Comparison of ENCODE assay signal across 11 cellular contexts in genomic region chr13:99323488-99323887, GRCh38. TPM values are rescaled to one million over a fixed set of nuclear protein-coding genes. Genes with fewer than 3 reads are reported as not detected.
DNase-seq lines count a peak whose midpoint lies in the region; ATAC-seq and TF ChIP-seq lines count a peak whose summit lies in the region.
"Had no signal": no experiment of that assay in that cellular context is flagged by ENCODE, and none has a peak within 500 bp of the region (broad histone marks: within the 10 kb centered on the region; RNA-seq: fewer than 3 reads in every experiment).

No MANE protein-coding gene starts in this region.

- intact Hi-C loops in OCI-LY7 (cut with micrococcal nuclease; ENCODE audit: unreplicated experiment), result no loop called here

- H3K79me2 ChIP-seq in OCI-LY7 (ENCODE audit: insufficient read depth, low read depth, low read length), result no peaks in the 10 kb centered on the region

- H3K4me2 ChIP-seq in OCI-LY7 (ENCODE audit: low read length), result peak overlapping the region; percentile 20; the same call in 1 of the 2 replicates

- H3K27ac Mint-ChIP-seq in activated T-cell treated with anti-CD3 and anti-CD28 coated beads, Interleukin-2, amount 50 U/mL, for 24 hours, result peak overlapping the region; percentile 98
- H3K27ac Mint-ChIP-seq in central memory CD8-positive, alpha-beta T cell (ENCODE audit: low read depth), result peak overlapping the region; percentile 82
- peak overlapping the region; percentile 92 for H3K27ac Mint-ChIP-seq in stimulated activated memory B cell treated with anti-CD40 and anti-IgM and Interleukin-4, amounts not matched to agents 10 μg/mL and 1 μg/mL and 100 μg/mL, for 72 hours
- H3K27ac Mint-ChIP-seq: type B pancreatic cell had no signal

- no peaks in the 10 kb centered on the region for H3K9me3 ChIP-seq in OCI-LY7 (ENCODE audit: low read length)
- H3K9me3 ChIP-seq: right atrium auricular region had no signal

- no peak for ATAC-seq in central memory CD8-positive, alpha-beta T cell (replicated peaks; ENCODE audit: extremely low read depth, poor library complexity, severe bottlenecking)
- ATAC-seq in stimulated activated memory B cell treated with anti-CD40 and anti-IgM and Interleukin-4, amounts not matched to agents 10 μg/mL and 1 μg/mL and 100 μg/mL, for 72 hours, result no peak
- no peak for ATAC-seq in HG03159 (IDR thresholded peaks at IDR 0.05; ENCODE audit: unreplicated experiment)

- peaks cover 66% of the 10 kb centered on the region for H3K36me3 Mint-ChIP-seq in activated T-cell treated with anti-CD3 and anti-CD28 coated beads, Interleukin-2, amount 50 U/mL, for 24 hours (ENCODE audit: low read depth)
- H3K36me3 Mint-ChIP-seq in central memory CD8-positive, alpha-beta T cell (ENCODE audit: insufficient read depth), result peaks cover 23% of the 10 kb centered on the region
- H3K36me3 Mint-ChIP-seq in stimulated activated memory B cell treated with anti-CD40 and anti-IgM and Interleukin-4, amounts not matched to agents 10 μg/mL and 1 μg/mL and 100 μg/mL, for 72 hours, result peaks cover 32% of the 10 kb centered on the region

- no TSS peak for BruUV-seq in OCI-LY7 (replicated peaks; lab: Mats Ljungman, UMichigan)

- H3K4me1 Mint-ChIP-seq in activated T-cell treated with anti-CD3 and anti-CD28 coated beads, Interleukin-2, amount 50 U/mL, for 24 hours (ENCODE audit: low read depth), result peaks cover 87% of the 10 kb centered on the region
- peaks cover 73% of the 10 kb centered on the region for H3K4me1 Mint-ChIP-seq in central memory CD8-positive, alpha-beta T cell
- peaks cover 61% of the 10 kb centered on the region for H3K4me1 Mint-ChIP-seq in stimulated activated memory B cell treated with anti-CD40 and anti-IgM and Interleukin-4, amounts not matched to agents 10 μg/mL and 1 μg/mL and 100 μg/mL, for 72 hours

- DNase-seq in activated T-cell treated with anti-CD3 and anti-CD28 coated beads, Interleukin-2, amount 50 U/mL, for 24 hours, result no peak
- DNase-seq in activated T-cell treated with anti-CD3 and anti-CD28 coated beads for 4 hours (no peak), OCI-LY7 (ENCODE audit: low spot score) (no peak), GM03348 (ENCODE audit: low spot score) (no peak), HEK293T (ENCODE audit: extremely low spot score) (no peak)
- no peak for DNase-seq in central memory CD8-positive, alpha-beta T cell (ENCODE audit: low spot score in 2 of 2)
- DNase-seq: NCI-H69 had no signal

- no peak for TF ChIP-seq CTCF in OCI-LY7 (conservative IDR thresholded peaks at IDR 0.05; ENCODE audit: low read length)

- no peaks in the 10 kb centered on the region for H3K27me3 Mint-ChIP-seq in activated T-cell treated with anti-CD3 and anti-CD28 coated beads, Interleukin-2, amount 50 U/mL, for 24 hours
- H3K27me3 Mint-ChIP-seq in central memory CD8-positive, alpha-beta T cell, result no peaks in the 10 kb centered on the region
- H3K27me3 Mint-ChIP-seq in stimulated activated memory B cell treated with anti-CD40 and anti-IgM and Interleukin-4, amounts not matched to agents 10 μg/mL and 1 μg/mL and 100 μg/mL, for 72 hours, result no peaks in the 10 kb centered on the region
- H3K27me3 Mint-ChIP-seq: type B pancreatic cell had no signal

- CTCF ChIA-PET in OCI-LY7 (lab: Charles Lee; ENCODE audit: unreplicated experiment) (no interaction called here), HEK293T (lab: Yijun Ruan, JAX) (no interaction called here)

- POLR2A ChIA-PET in OCI-LY7 (lab: Charles Lee), result interaction anchor here (0.6 to 1.1 kb wide), 2 partner anchors 25 to 48 kb away, joined by 3 read pairs; no protein-coding TSS in a partner anchor
- POLR2A ChIA-PET in HEK293T (lab: Yijun Ruan, JAX), result no interaction called here

- peak overlapping the region; percentile 34 for H3K4me3 Mint-ChIP-seq in activated T-cell treated with anti-CD3 and anti-CD28 coated beads, Interleukin-2, amount 50 U/mL, for 24 hours
- peak overlapping the region; percentile 34 for H3K4me3 Mint-ChIP-seq in central memory CD8-positive, alpha-beta T cell
- no peak overlapping the region for H3K4me3 Mint-ChIP-seq in stimulated activated memory B cell treated with anti-CD40 and anti-IgM and Interleukin-4, amounts not matched to agents 10 μg/mL and 1 μg/mL and 100 μg/mL, for 72 hours
- H3K4me3 Mint-ChIP-seq: type B pancreatic cell had no signal

- no peak overlapping the region for H2AFZ ChIP-seq in OCI-LY7 (ENCODE audit: low read length)

- H3K9me2 ChIP-seq in OCI-LY7 (ENCODE audit: insufficient read depth, low read length), result no peaks in the 10 kb centered on the region

- no peaks in the 10 kb centered on the region for H3K9me3 Mint-ChIP-seq in activated T-cell treated with anti-CD3 and anti-CD28 coated beads, Interleukin-2, amount 50 U/mL, for 24 hours
- H3K9me3 Mint-ChIP-seq in central memory CD8-positive, alpha-beta T cell, result no peaks in the 10 kb centered on the region
- no peaks in the 10 kb centered on the region for H3K9me3 Mint-ChIP-seq in stimulated activated memory B cell treated with anti-CD40 and anti-IgM and Interleukin-4, amounts not matched to agents 10 μg/mL and 1 μg/mL and 100 μg/mL, for 72 hours
- H3K9me3 Mint-ChIP-seq: type B pancreatic cell had no signal

- no peak overlapping the region for H3K4me3 ChIP-seq in OCI-LY7 (ENCODE audit: low read depth, low read length, poor library complexity, severe bottlenecking)
- H3K4me3 ChIP-seq: right atrium auricular region had no signal

- no peak overlapping the region for H3K27ac ChIP-seq in OCI-LY7 (ENCODE audit: low read depth, low read length, poor library complexity, severe bottlenecking)

- H4K20me1 ChIP-seq in OCI-LY7 (ENCODE audit: insufficient read depth, low read length), result peaks cover 3% of the 10 kb centered on the region; the same call in 1 of the 2 replicates

- peaks cover 30% of the 10 kb centered on the region for H3K36me3 ChIP-seq in OCI-LY7 (ENCODE audit: insufficient read depth, low read length)
- H3K36me3 ChIP-seq: right atrium auricular region had no signal

- peaks cover 22% of the 10 kb centered on the region for H3K4me1 ChIP-seq in OCI-LY7 (ENCODE audit: insufficient read depth, low read length, poor library complexity, severe bottlenecking)

TF ChIP-seq in HEK293T, 16 proteins besides CTCF, POLR2A, EP300 and RAD21:
- no peak for TF ChIP-seq ZNF384 (IDR thresholded peaks at IDR 0.05)
- TF ChIP-seq PKNOX1 (IDR thresholded peaks at IDR 0.05), result no peak
- no peak for TF ChIP-seq BHLHE40 (IDR thresholded peaks at IDR 0.05; ENCODE audit: borderline replicate concordance)
- no peak for TF ChIP-seq CTBP1 (IDR thresholded peaks at IDR 0.05; ENCODE audit: borderline replicate concordance)
- TF ChIP-seq TARDBP (IDR thresholded peaks at IDR 0.05), result no peak
- TF ChIP-seq NFRKB (IDR thresholded peaks at IDR 0.05), result no peak
- no peak for TF ChIP-seq FOXK2 (IDR thresholded peaks at IDR 0.05)
- no peak for TF ChIP-seq L3MBTL2 (conservative IDR thresholded peaks at IDR 0.05)
- TF ChIP-seq SP1 (IDR thresholded peaks at IDR 0.05), result no peak
- no peak for TF ChIP-seq SUZ12 (IDR thresholded peaks at IDR 0.05)
- no peak for TF ChIP-seq ELF4 (IDR thresholded peaks at IDR 0.05)
- TF ChIP-seq HDGF (IDR thresholded peaks at IDR 0.05; ENCODE audit: borderline replicate concordance), result no peak
- TF ChIP-seq FOXM1 (IDR thresholded peaks at IDR 0.05; ENCODE audit: borderline replicate concordance), result no peak
- TF ChIP-seq LEF1 (IDR thresholded peaks at IDR 0.05; ENCODE audit: borderline replicate concordance), result no peak
- TF ChIP-seq FOXA1 (IDR thresholded peaks at IDR 0.05), result no peak
- no peak for TF ChIP-seq ARNT (IDR thresholded peaks at IDR 0.05)

RNA-seq across cellular contexts. Expression of gene GPR183, which starts 16.3 kb away (rescaled TPM):
- not detected in 2 replicates for total RNA-seq in OCI-LY7 (2014; rRNA removed; shearing (Covaris generic))
- not detected in 2 replicates for total RNA-seq in OCI-LY7 (2022)
